ENCODE assay signal across 18 cellular contexts in genomic region chr7:74068378-74069085, GRCh38. TPM values are rescaled to one million over a fixed set of nuclear protein-coding genes. Genes with fewer than 3 reads are reported as not detected.
DNase-seq lines count a peak whose midpoint lies in the region; ATAC-seq and TF ChIP-seq lines count a peak whose summit lies in the region.
"Had no signal": no experiment of that assay in that cellular context is flagged by ENCODE, and none has a peak within 500 bp of the region (broad histone marks: within the 10 kb centered on the region; RNA-seq: fewer than 3 reads in every experiment).

No MANE protein-coding gene starts in this region.

- H3K4me3 ChIP-seq in left ventricle myocardium inferior (no peak overlapping the region), mucosa of descending colon (no peak overlapping the region), vagina (no peak overlapping the region)
- H3K4me3 ChIP-seq: breast epithelium, coronary artery, esophagus muscularis mucosa, skin epidermis, tibial nerve had no signal

- DNase-seq in Right ventricle myocardium superior (no peak), left ventricle myocardium inferior (no peak), chondrocyte (ENCODE audit: low spot score) (no peak), mucosa of descending colon (peak in 2 of 3 donors; percentile 29 to 46), vagina (ENCODE audit: extremely low spot score in 2 of 2) (no peak), SK-N-DZ (ENCODE audit: low spot score) (no peak)
- DNase-seq in activated CD4-positive, alpha-beta T cell treated with anti-CD3 and anti-CD28 coated beads for 4 hours: no peak

- H3K36me3 Mint-ChIP-seq in chondrocyte (ENCODE audit: low read depth): peaks cover 30% of the 10 kb centered on the region

- H3K4me3 Mint-ChIP-seq in chondrocyte (ENCODE audit: unreplicated experiment): no peak overlapping the region
- H3K4me3 Mint-ChIP-seq: stimulated activated naive CD8-positive, alpha-beta T cell treated with anti-CD3 and anti-CD28 coated beads, Interleukin-15, amount 100 ng/mL, for 72 hours had no signal

- no peaks in the 10 kb centered on the region for H3K27me3 ChIP-seq in left ventricle myocardium inferior (ENCODE audit: low read depth)
- H3K27me3 ChIP-seq in vagina: no peaks in the 10 kb centered on the region
- H3K27me3 ChIP-seq: breast epithelium, esophagus muscularis mucosa, foreskin keratinocyte, tibial nerve had no signal

- intact Hi-C loops in Right ventricle myocardium superior (cut with DNase I): loop anchor here (2.0 kb wide), 1 partner anchor 332 kb away; no protein-coding TSS in a partner anchor
- intact Hi-C loops in left ventricle myocardium inferior (cut with micrococcal nuclease): no loop called here
- intact Hi-C loops in mucosa of descending colon (cut with DNase I, micrococcal nuclease): loop anchor here in 1 of 2 donors (10.0 kb wide), 1 partner anchor 116 kb away; no protein-coding TSS in a partner anchor
- intact Hi-C loops in vagina (cut with DNase I): no loop called here

- H3K4me1 ChIP-seq in left ventricle myocardium inferior (no peaks in the 10 kb centered on the region), mucosa of descending colon (ENCODE audit: low read depth) (no peaks in the 10 kb centered on the region), vagina (no peaks in the 10 kb centered on the region)
- H3K4me1 ChIP-seq: breast epithelium, foreskin keratinocyte had no signal

- H3K9me3 ChIP-seq in left ventricle myocardium inferior (replicated peaks) (no peaks in the 10 kb centered on the region), mucosa of descending colon (no peaks in the 10 kb centered on the region), vagina (no peaks in the 10 kb centered on the region)
- H3K9me3 ChIP-seq: breast epithelium, esophagus muscularis mucosa, tibial nerve had no signal

- no peaks in the 10 kb centered on the region for H3K9me3 Mint-ChIP-seq in chondrocyte (ENCODE audit: low read depth)
- H3K9me3 Mint-ChIP-seq: stimulated activated naive CD8-positive, alpha-beta T cell treated with anti-CD3 and anti-CD28 coated beads, Interleukin-15, amount 100 ng/mL, for 72 hours had no signal

- peaks cover 10% of the 10 kb centered on the region for H3K4me1 Mint-ChIP-seq in chondrocyte (ENCODE audit: low read depth)
- H3K4me1 Mint-ChIP-seq: stimulated activated naive CD8-positive, alpha-beta T cell treated with anti-CD3 and anti-CD28 coated beads, Interleukin-15, amount 100 ng/mL, for 72 hours had no signal

- peak overlapping the region; percentile 84 for H3K27ac Mint-ChIP-seq in chondrocyte (ENCODE audit: unreplicated experiment)

- H3K36me3 ChIP-seq in left ventricle myocardium inferior (peaks cover 12% of the 10 kb centered on the region), mucosa of descending colon (ENCODE audit: low read depth) (no peaks in the 10 kb centered on the region), vagina (peaks cover 0 to 2% of the 10 kb centered on the region in 2 donors)
- H3K36me3 ChIP-seq: breast epithelium had no signal

- ATAC-seq in Right ventricle myocardium superior (ENCODE audit: poor library complexity) (peak; percentile 5), mucosa of descending colon (no peak), HG02798 (IDR thresholded peaks at IDR 0.05; ENCODE audit: poor library complexity, unreplicated experiment) (no peak)

- TF ChIP-seq CTCF in left ventricle myocardium inferior (IDR thresholded peaks at IDR 0.05; ENCODE audit: borderline replicate concordance) (no peak), chondrocyte (IDR thresholded peaks at IDR 0.05) (no peak), mucosa of descending colon (IDR thresholded peaks at IDR 0.05) (no peak), vagina (IDR thresholded peaks at IDR 0.05) (no peak)

- H3K27me3 Mint-ChIP-seq in chondrocyte (ENCODE audit: low read depth): no peaks in the 10 kb centered on the region
- H3K27me3 Mint-ChIP-seq: stimulated activated naive CD8-positive, alpha-beta T cell treated with anti-CD3 and anti-CD28 coated beads, Interleukin-15, amount 100 ng/mL, for 72 hours had no signal

- H3K27ac ChIP-seq in left ventricle myocardium inferior (replicated peaks): no peak overlapping the region
- H3K27ac ChIP-seq in vagina: peak overlapping the region; percentile 55
- H3K27ac ChIP-seq: breast epithelium, foreskin keratinocyte, HL-60, VCaP had no signal

- no peak for TF ChIP-seq POLR2A in vagina (IDR thresholded peaks at IDR 0.05)

RNA-seq across cellular contexts. Expression of gene LIMK1, which starts 15.1 kb away (rescaled TPM):
- total RNA-seq in Right ventricle myocardium superior (8.6 TPM), left ventricle myocardium inferior (10.1 TPM), chondrocyte (39.1 to 46.5 TPM (median 41.5 TPM) in 3 replicates), mucosa of descending colon (10 to 100 TPM; 12.0 to 15.6 (median 12.1) TPM), vagina (28.2 TPM)
- polyA plus RNA-seq in SK-N-DZ (2014; cell fraction: cytosol; rRNA removed): 16.3 and 21.9 TPM in 2 replicates
- 17.3 and 18.2 TPM in 2 replicates for polyA plus RNA-seq in SK-N-DZ (2014; cell fraction: nucleus; rRNA removed)

RNA-seq across cellular contexts. Expression of gene ELN, which starts 40.6 kb away (rescaled TPM):
- total RNA-seq in Right ventricle myocardium superior (33.2 TPM), left ventricle myocardium inferior (51.6 TPM), chondrocyte (8,224 to 15,554 TPM (median 15,093 TPM) in 3 replicates), mucosa of descending colon (10 to 100 TPM in 2 of 3 donors, 1 to 10 TPM in 1; 5.0 to 43.4 (median 20.5) TPM), vagina (38.3 TPM)
- polyA plus RNA-seq in SK-N-DZ (2014; cell fraction: cytosol; rRNA removed): 0.77 and 1.3 TPM in 2 replicates
- 0.49 and 0.69 TPM in 2 replicates for polyA plus RNA-seq in SK-N-DZ (2014; cell fraction: nucleus; rRNA removed)
- total RNA-seq: foreskin keratinocyte, NCI-H460 had no signal
- polyA plus RNA-seq: foreskin keratinocyte had no signal

Comparison
In these comparisons a context has a peak if more than half of its experiments do, and no peak if none do; other contexts are left out.
1. DNase-seq: peak in mucosa of descending colon (2 of 3); none in Right ventricle myocardium superior (single experiment), left ventricle myocardium inferior (single experiment), chondrocyte (single experiment), vagina (0 of 2), SK-N-DZ (single experiment) and activated CD4-positive, alpha-beta T cell treated with anti-CD3 and anti-CD28 coated beads for 4 hours (0 of 2).
2. RNA of gene ELN, which starts 40.6 kb away (total RNA-seq): 8,224 to 15,554 TPM in chondrocyte; 51.6 TPM in left ventricle myocardium inferior (single experiment), 38.3 TPM in vagina (single experiment), 33.2 TPM in Right ventricle myocardium superior (single experiment) and 5.0 to 43.4 TPM in mucosa of descending colon; every median in the first group is over 100 times any median in the second.